In genomic region chr10:63498665-63499064, GRCh38 we compare ENCODE assay signal across 1 cellular context.
TF ChIP-seq lines count a peak whose summit lies in the region.

No MANE protein-coding gene starts in this region.

TF ChIP-seq in HepG2, 621 proteins besides CTCF, POLR2A, EP300 and RAD21 (continued from another document):
- TF ChIP-seq HOMEZ (CRISPR knock-in tag; IDR thresholded peaks at IDR 0.05; ENCODE audit: low read depth): peak; percentile 88; the same call in 1 of the 2 replicates
- TF ChIP-seq BCL6 (CRISPR knock-in tag; IDR thresholded peaks at IDR 0.05): no peak
- TF ChIP-seq ARID5B (CRISPR knock-in tag; IDR thresholded peaks at IDR 0.05): peak; percentile 34; the same call in 1 of the 2 replicates
- TF ChIP-seq CEBPG (CRISPR knock-in tag; IDR thresholded peaks at IDR 0.05): peak; percentile 73
- TF ChIP-seq FOXA1 (IDR thresholded peaks at IDR 0.05): no peak
- TF ChIP-seq FOXA1 (CRISPR knock-in tag; IDR thresholded peaks at IDR 0.05): 0 out of 2 replicates have a peak, but pooled peaks have one; percentile 33
